In genomic region chr12:71552728-71553501, GRCh38 we compare ENCODE assay signal across 23 cellular contexts.
"Had no signal": no experiment of that assay in that cellular context is flagged by ENCODE, and none has a peak within 500 bp of the region (broad histone marks: within the 10 kb centered on the region; RNA-seq: fewer than 3 reads in every experiment).

No MANE protein-coding gene starts in this region.

- DNase-seq: activated CD4-positive, alpha-beta T cell treated with anti-CD3 and anti-CD28 coated beads, Interleukin-2, amount 10 ng/mL, durations not matched to agents 7 days and 5 days; activated CD8-positive, alpha-beta T cell treated with anti-CD3 and anti-CD28 coated beads, Interleukin-2, amount 10 ng/mL, durations not matched to agents 7 days and 5 days; activated naive CD4-positive, alpha-beta T cell treated with Interleukin-2 at 50 U/mL for 16 hours; activated naive CD8-positive, alpha-beta T cell treated with anti-CD3 and anti-CD28 coated beads, Interleukin-2, amount 10 ng/mL, durations not matched to agents 7 days and 5 days; activated T-cell treated with anti-CD3 and anti-CD28 coated beads, Interleukin-2, amount 50 U/mL, for 24 hours; amygdala; caudate nucleus; dorsolateral prefrontal cortex; endodermal cell; foreskin melanocyte; lower lobe of right lung; right cardiac atrium; small intestine; stimulated activated CD4-positive, alpha-beta T cell treated with anti-CD3 and anti-CD28 coated beads, Interleukin-4, amount 100 ng/mL, for 1 hour; stomach had no signal

- H3K9me3 Mint-ChIP-seq: activated CD4-positive, alpha-beta T cell treated with anti-CD3 and anti-CD28 coated beads, Interleukin-2, amount 10 ng/mL, durations not matched to agents 7 days and 5 days; activated naive CD8-positive, alpha-beta T cell treated with anti-CD3 and anti-CD28 coated beads, Interleukin-2, amount 10 ng/mL, durations not matched to agents 7 days and 5 days; activated T-cell treated with anti-CD3 and anti-CD28 coated beads, Interleukin-2, amount 50 U/mL, for 24 hours; activated T-helper 2 cell treated with anti-CD3 and anti-CD28 coated beads, Interferon-gamma antibody, Interleukin-2, Interleukin-4, amounts not matched to agents 10 μg/mL and 5 μg/mL and 100 μg/mL, durations not matched to agents 14 hours and 24 hours and 36 hours; endodermal cell; nephron; T-helper 2 cell treated with Interferon-gamma antibody and Interleukin-4, amounts not matched to agents 5 μg/mL and 100 μg/mL, for 36 hours; type B pancreatic cell had no signal

- H3K4me1 ChIP-seq: lower lobe of right lung, stomach had no signal

- H3K27ac ChIP-seq: dorsolateral prefrontal cortex, epithelial cell of prostate, lower lobe of right lung, stomach had no signal

- H3K9me3 ChIP-seq: lower lobe of right lung, stomach had no signal

- ATAC-seq: activated CD4-positive, CD25-positive, alpha-beta regulatory T cell treated with anti-CD3 and anti-CD28 coated beads, Interleukin-2, amount 50 U/mL, for 24 hours; activated CD8-positive, alpha-beta T cell treated with anti-CD3 and anti-CD28 coated beads, Interleukin-2, amount 10 ng/mL, durations not matched to agents 7 days and 5 days; lower lobe of right lung; right cardiac atrium had no signal

- H3K4me1 Mint-ChIP-seq: activated CD4-positive, alpha-beta T cell treated with anti-CD3 and anti-CD28 coated beads, Interleukin-2, amount 10 ng/mL, durations not matched to agents 7 days and 5 days; activated naive CD8-positive, alpha-beta T cell treated with anti-CD3 and anti-CD28 coated beads, Interleukin-2, amount 10 ng/mL, durations not matched to agents 7 days and 5 days had no signal

- H3K4me3 Mint-ChIP-seq: activated CD4-positive, alpha-beta T cell treated with anti-CD3 and anti-CD28 coated beads, Interleukin-2, amount 10 ng/mL, durations not matched to agents 7 days and 5 days; activated CD8-positive, alpha-beta T cell treated with anti-CD3 and anti-CD28 coated beads, Interleukin-2, amount 10 ng/mL, durations not matched to agents 7 days and 5 days; activated naive CD8-positive, alpha-beta T cell treated with anti-CD3 and anti-CD28 coated beads, Interleukin-2, amount 10 ng/mL, durations not matched to agents 7 days and 5 days; activated T-cell treated with anti-CD3 and anti-CD28 coated beads, Interleukin-2, amount 50 U/mL, for 24 hours; brain; endodermal cell; nephron; T-helper 2 cell treated with Interferon-gamma antibody and Interleukin-4, amounts not matched to agents 5 μg/mL and 100 μg/mL, for 36 hours; type B pancreatic cell had no signal

- H3K27ac Mint-ChIP-seq: activated CD4-positive, alpha-beta T cell treated with anti-CD3 and anti-CD28 coated beads, Interleukin-2, amount 10 ng/mL, durations not matched to agents 7 days and 5 days; activated CD8-positive, alpha-beta T cell treated with anti-CD3 and anti-CD28 coated beads, Interleukin-2, amount 10 ng/mL, durations not matched to agents 7 days and 5 days; activated naive CD8-positive, alpha-beta T cell treated with anti-CD3 and anti-CD28 coated beads, Interleukin-2, amount 10 ng/mL, durations not matched to agents 7 days and 5 days; activated T-cell treated with anti-CD3 and anti-CD28 coated beads, Interleukin-2, amount 50 U/mL, for 24 hours; activated T-helper 2 cell treated with anti-CD3 and anti-CD28 coated beads, Interferon-gamma antibody, Interleukin-2, Interleukin-4, amounts not matched to agents 10 μg/mL and 5 μg/mL and 100 μg/mL, durations not matched to agents 14 hours and 24 hours and 36 hours; brain; endodermal cell; nephron; progenitor cell of endocrine pancreas; T-helper 2 cell treated with Interferon-gamma antibody and Interleukin-4, amounts not matched to agents 5 μg/mL and 100 μg/mL, for 36 hours; type B pancreatic cell had no signal

- H3K4me3 ChIP-seq: dorsolateral prefrontal cortex, lower lobe of right lung, stomach had no signal

- H3K36me3 ChIP-seq: lower lobe of right lung, stomach had no signal

- H3K27me3 ChIP-seq: dorsolateral prefrontal cortex, stomach had no signal

- H3K36me3 Mint-ChIP-seq: activated naive CD8-positive, alpha-beta T cell treated with anti-CD3 and anti-CD28 coated beads, Interleukin-2, amount 10 ng/mL, durations not matched to agents 7 days and 5 days; brain; type B pancreatic cell had no signal

- H3K27me3 Mint-ChIP-seq: activated CD4-positive, alpha-beta T cell treated with anti-CD3 and anti-CD28 coated beads, Interleukin-2, amount 10 ng/mL, durations not matched to agents 7 days and 5 days; activated naive CD8-positive, alpha-beta T cell treated with anti-CD3 and anti-CD28 coated beads, Interleukin-2, amount 10 ng/mL, durations not matched to agents 7 days and 5 days; activated T-cell treated with anti-CD3 and anti-CD28 coated beads, Interleukin-2, amount 50 U/mL, for 24 hours; type B pancreatic cell had no signal
